Comparison of ENCODE assay signal across 8 cellular contexts in genomic region chr9:130445268-130445983, GRCh38. TPM values are rescaled to one million over a fixed set of nuclear protein-coding genes. Genes with fewer than 3 reads are reported as not detected.
A peak's percentile ranks its signal among the peaks of the same experiment; 100 is the strongest.
DNase-seq lines count a peak whose midpoint lies in the region; ATAC-seq and TF ChIP-seq lines count a peak whose summit lies in the region.

No MANE protein-coding gene starts in this region.

- POLR2A ChIA-PET in activated CD8-positive, alpha-beta T cell treated with anti-CD3 and anti-CD28 coated beads, Interleukin-2, amount 10 ng/mL, durations not matched to agents 7 days and 5 days (lab: Charles Lee): no interaction called here

- peak overlapping the region; percentile 86 to 94 for H3K27ac ChIP-seq in right atrium auricular region

- H3K36me3 Mint-ChIP-seq in activated CD8-positive, alpha-beta T cell treated with anti-CD3 and anti-CD28 coated beads, Interleukin-2, amount 10 ng/mL, durations not matched to agents 7 days and 5 days (ENCODE audit: low read depth): no peaks in the 10 kb centered on the region

- no peaks in the 10 kb centered on the region for H3K27me3 ChIP-seq in right atrium auricular region
- no peaks in the 10 kb centered on the region for H3K27me3 ChIP-seq in skeletal muscle satellite cell (ENCODE audit: control insufficient read depth, insufficient read depth, low read length)

- H3K4me3 ChIP-seq in right atrium auricular region (peak overlapping the region; percentile 52 to 68), skeletal muscle satellite cell (ENCODE audit: low read length) (peak overlapping the region; percentile 79)

- H3K4me1 ChIP-seq in right atrium auricular region: peaks cover 0 to 58% of the 10 kb centered on the region in 2 donors
- peaks cover 42% of the 10 kb centered on the region for H3K4me1 ChIP-seq in skeletal muscle satellite cell (ENCODE audit: control insufficient read depth, insufficient read depth, low read length)

- H3K36me3 ChIP-seq in right atrium auricular region (no peaks in the 10 kb centered on the region), skeletal muscle satellite cell (ENCODE audit: insufficient read depth, low read length) (no peaks in the 10 kb centered on the region)

- CTCF ChIA-PET in activated CD8-positive, alpha-beta T cell treated with anti-CD3 and anti-CD28 coated beads, Interleukin-2, amount 10 ng/mL, durations not matched to agents 7 days and 5 days (lab: Charles Lee): no interaction called here

- H3K9me3 Mint-ChIP-seq in activated CD8-positive, alpha-beta T cell treated with anti-CD3 and anti-CD28 coated beads, Interleukin-2, amount 10 ng/mL, durations not matched to agents 7 days and 5 days (ENCODE audit: insufficient read depth): peaks cover 16% of the 10 kb centered on the region

- peaks cover 21% of the 10 kb centered on the region for H3K27me3 Mint-ChIP-seq in activated CD8-positive, alpha-beta T cell treated with anti-CD3 and anti-CD28 coated beads, Interleukin-2, amount 10 ng/mL, durations not matched to agents 7 days and 5 days (ENCODE audit: low read depth)

- H3K9ac ChIP-seq in skeletal muscle satellite cell (ENCODE audit: low read depth, low read length): peak overlapping the region; percentile 83

- H3K4me1 Mint-ChIP-seq in activated CD8-positive, alpha-beta T cell treated with anti-CD3 and anti-CD28 coated beads, Interleukin-2, amount 10 ng/mL, durations not matched to agents 7 days and 5 days (ENCODE audit: low read depth): peaks cover 14% of the 10 kb centered on the region

- H3K9me3 ChIP-seq in right atrium auricular region: peaks cover 5 to 16% of the 10 kb centered on the region in 2 donors
- peaks cover 7% of the 10 kb centered on the region for H3K9me3 ChIP-seq in skeletal muscle satellite cell (replicated peaks; ENCODE audit: low read length)

- peak; percentile 5 for ATAC-seq in activated CD8-positive, alpha-beta T cell treated with anti-CD3 and anti-CD28 coated beads, Interleukin-2, amount 10 ng/mL, durations not matched to agents 7 days and 5 days
- ATAC-seq in HG02763 (IDR thresholded peaks at IDR 0.05; ENCODE audit: unreplicated experiment): no peak
- ATAC-seq in HG03460 (IDR thresholded peaks at IDR 0.05; ENCODE audit: unreplicated experiment): no peak

- no peak overlapping the region for H3K27ac Mint-ChIP-seq in activated CD8-positive, alpha-beta T cell treated with anti-CD3 and anti-CD28 coated beads, Interleukin-2, amount 10 ng/mL, durations not matched to agents 7 days and 5 days

- DNase-seq in NCI-H510A treated with DMSO at 0.1 percent for 48 hours (lab: John Stamatoyannopoulos, UW) (peak; percentile 11), NCI-H510A (lab: John Stamatoyannopoulos, UW) (no peak), right atrium auricular region (ENCODE audit: low spot score) (peak; percentile 74), HUDEP-2 (lab: John Stamatoyannopoulos, UW; ENCODE audit: unreplicated experiment in 76 of 76) (no peak)
- DNase-seq in activated CD8-positive, alpha-beta T cell treated with anti-CD3 and anti-CD28 coated beads, Interleukin-2, amount 10 ng/mL, durations not matched to agents 7 days and 5 days: no peak

- H3K4me2 ChIP-seq in skeletal muscle satellite cell (ENCODE audit: low read length): peak overlapping the region; percentile 96

- H3K4me3 Mint-ChIP-seq in activated CD8-positive, alpha-beta T cell treated with anti-CD3 and anti-CD28 coated beads, Interleukin-2, amount 10 ng/mL, durations not matched to agents 7 days and 5 days: peak overlapping the region; percentile 3

- TF ChIP-seq CTCF in right atrium auricular region (IDR thresholded peaks at IDR 0.05): peak in 1 of 2 donors; percentile 32

RNA-seq across cellular contexts. Expression of gene ASS1, which starts 0.7 kb away (rescaled TPM):
- 1 to 10 TPM; 1.8 to 3.1 TPM for total RNA-seq in activated CD8-positive, alpha-beta T cell treated with anti-CD3 and anti-CD28 coated beads, Interleukin-2, amount 10 ng/mL, durations not matched to agents 7 days and 5 days
- 100 to 1,000 TPM in 1 of 2 donors, 10 to 100 TPM in 1; 75.3 to 110 TPM for total RNA-seq in right atrium auricular region
- total RNA-seq in skeletal muscle satellite cell (2012; rRNA removed): 91.1 and 102 TPM in 2 replicates

Comparison
In these comparisons a context has a peak if more than half of its experiments do, and no peak if none do; other contexts are left out.
1. DNase-seq: peak in NCI-H510A treated with DMSO at 0.1 percent for 48 hours (single experiment) and right atrium auricular region (single experiment); none in NCI-H510A (single experiment), activated CD8-positive, alpha-beta T cell treated with anti-CD3 and anti-CD28 coated beads, Interleukin-2, amount 10 ng/mL, durations not matched to agents 7 days and 5 days (single experiment) and HUDEP-2 (0 of 76).
2. RNA of gene ASS1, which starts 0.7 kb away (total RNA-seq): 75.3 to 110 TPM in right atrium auricular region; 1.8 to 3.1 TPM in activated CD8-positive, alpha-beta T cell treated with anti-CD3 and anti-CD28 coated beads, Interleukin-2, amount 10 ng/mL, durations not matched to agents 7 days and 5 days; every median in the first group is over 10 times any median in the second.